9 cellular contexts compared by ENCODE assay signal in genomic region chr9:14346826-14347407, GRCh38. TPM values are rescaled to one million over a fixed set of nuclear protein-coding genes. Genes with fewer than 3 reads are reported as not detected.
DNase-seq lines count a peak whose midpoint lies in the region; ATAC-seq and TF ChIP-seq lines count a peak whose summit lies in the region.
"Had no signal": no experiment of that assay in that cellular context is flagged by ENCODE, and none has a peak within 500 bp of the region (broad histone marks: within the 10 kb centered on the region; RNA-seq: fewer than 3 reads in every experiment).

No MANE protein-coding gene starts in this region.

- peak overlapping the region; percentile 24 for H3K27ac Mint-ChIP-seq in activated CD8-positive, alpha-beta memory T cell treated with anti-CD3 and anti-CD28 coated beads, Interleukin-2, amount 10 ng/mL, durations not matched to agents 7 days and 5 days
- H3K27ac Mint-ChIP-seq in activated CD4-positive, alpha-beta T cell treated with anti-CD3 and anti-CD28 coated beads, Interleukin-2, amount 10 ng/mL, durations not matched to agents 24 days and 14 days, result no peak overlapping the region

- ATAC-seq in activated CD8-positive, alpha-beta memory T cell treated with anti-CD3 and anti-CD28 coated beads, Interleukin-2, amount 10 ng/mL, durations not matched to agents 7 days and 5 days, result no peak
- peak; percentile 2 to 19 (median 10) for ATAC-seq in heart left ventricle

- CTCF ChIA-PET in activated CD8-positive, alpha-beta memory T cell treated with anti-CD3 and anti-CD28 coated beads, Interleukin-2, amount 10 ng/mL, durations not matched to agents 7 days and 5 days (lab: Charles Lee), result no interaction called here

- WGBS in heart left ventricle, 4 donors, result 5 to 16% (median 10%) methylated on average over 34 to 37 of the region's 37 CpGs

- H3K4me1 Mint-ChIP-seq in activated CD8-positive, alpha-beta memory T cell treated with anti-CD3 and anti-CD28 coated beads, Interleukin-2, amount 10 ng/mL, durations not matched to agents 7 days and 5 days, result peaks cover 2% of the 10 kb centered on the region
- H3K4me1 Mint-ChIP-seq in activated CD4-positive, alpha-beta T cell treated with anti-CD3 and anti-CD28 coated beads, Interleukin-2, amount 10 ng/mL, durations not matched to agents 24 days and 14 days, result no peaks in the 10 kb centered on the region

- no peak for TF ChIP-seq POLR2A in heart left ventricle (IDR thresholded peaks at IDR 0.05)

- no peak overlapping the region for H3K4me3 Mint-ChIP-seq in activated CD8-positive, alpha-beta memory T cell treated with anti-CD3 and anti-CD28 coated beads, Interleukin-2, amount 10 ng/mL, durations not matched to agents 7 days and 5 days
- no peak overlapping the region for H3K4me3 Mint-ChIP-seq in activated CD4-positive, alpha-beta T cell treated with anti-CD3 and anti-CD28 coated beads, Interleukin-2, amount 10 ng/mL, durations not matched to agents 24 days and 14 days

- H3K27me3 ChIP-seq in heart left ventricle, result peaks cover 0 to 50% (median 0%) of the 10 kb centered on the region in 9 donors
- H3K27me3 ChIP-seq in osteoblast (ENCODE audit: insufficient read depth, low read length), result peaks cover 92% of the 10 kb centered on the region

- H3K27me3 Mint-ChIP-seq in activated CD8-positive, alpha-beta memory T cell treated with anti-CD3 and anti-CD28 coated beads, Interleukin-2, amount 10 ng/mL, durations not matched to agents 7 days and 5 days, result no peaks in the 10 kb centered on the region
- H3K27me3 Mint-ChIP-seq in activated CD4-positive, alpha-beta T cell treated with anti-CD3 and anti-CD28 coated beads, Interleukin-2, amount 10 ng/mL, durations not matched to agents 24 days and 14 days, result peaks cover 56% of the 10 kb centered on the region

- peak overlapping the region; percentile 72 for H2AFZ ChIP-seq in osteoblast (ENCODE audit: low read length)

- no peaks in the 10 kb centered on the region for H3K79me2 ChIP-seq in osteoblast (ENCODE audit: insufficient read depth, low read length)

- peak overlapping the region; percentile 84 for H3K4me2 ChIP-seq in osteoblast (ENCODE audit: insufficient read depth, low read length)

- peak overlapping the region; percentile 76 to 94 (median 87) for H3K27ac ChIP-seq in heart left ventricle
- H3K27ac ChIP-seq in osteoblast (ENCODE audit: low read depth, low read length), result no peak overlapping the region

- DNase-seq in activated CD8-positive, alpha-beta memory T cell treated with anti-CD3 and anti-CD28 coated beads, Interleukin-2, amount 10 ng/mL, durations not matched to agents 7 days and 5 days, result no peak
- no peak for DNase-seq in activated CD8-positive, alpha-beta memory T cell treated with anti-CD3 and anti-CD28 coated beads for 24 hours
- DNase-seq in heart left ventricle (peak in 4 of 5 donors; percentile 48 to 52 (median 48)), osteoblast (ENCODE audit: insufficient read length, low spot score, missing footprints) (no peak), DMS 273 (lab: John Stamatoyannopoulos, UW; ENCODE audit: unreplicated experiment) (no peak), SKM-1 (lab: John Stamatoyannopoulos, UW; ENCODE audit: unreplicated experiment) (no peak), NCI-H1417 treated with DMSO at 0.1 percent for 48 hours (lab: John Stamatoyannopoulos, UW) (no peak)
- no peak for DNase-seq in activated CD4-positive, alpha-beta T cell treated with anti-CD3 and anti-CD28 coated beads, Interleukin-2, amount 10 ng/mL, durations not matched to agents 24 days and 14 days
- DNase-seq: activated effector memory CD4-positive, alpha-beta T cell treated with anti-CD3 and anti-CD28 coated beads, Interleukin-2, amount 50 U/mL, for 16 hours had no signal

- H3K4me3 ChIP-seq in heart left ventricle, result peak overlapping the region; percentile 41 to 72 (median 59)
- H3K4me3 ChIP-seq in osteoblast (ENCODE audit: insufficient read depth, low read length), result peak overlapping the region; percentile 61

- H3K36me3 ChIP-seq in heart left ventricle, result no peaks in the 10 kb centered on the region
- no peaks in the 10 kb centered on the region for H3K36me3 ChIP-seq in osteoblast (ENCODE audit: insufficient read depth, low read length)

- peaks cover 4% of the 10 kb centered on the region for H3K36me3 Mint-ChIP-seq in activated CD8-positive, alpha-beta memory T cell treated with anti-CD3 and anti-CD28 coated beads, Interleukin-2, amount 10 ng/mL, durations not matched to agents 7 days and 5 days
- H3K36me3 Mint-ChIP-seq in activated CD4-positive, alpha-beta T cell treated with anti-CD3 and anti-CD28 coated beads, Interleukin-2, amount 10 ng/mL, durations not matched to agents 24 days and 14 days (ENCODE audit: low read depth), result no peaks in the 10 kb centered on the region

- intact Hi-C loops in heart left ventricle (cut with DNase I), result loop anchor here in 5 of 10 donors (5.0 to 10.0 kb wide), 8 partner anchors 35 to 772 kb away; partner anchors contain the start of gene NFIB (in 1 of the 5)
- intact Hi-C loops in activated CD4-positive, alpha-beta T cell treated with anti-CD3 and anti-CD28 coated beads, Interleukin-2, amount 10 ng/mL, durations not matched to agents 24 days and 14 days (cut with micrococcal nuclease), result no loop called here

- H3K4me1 ChIP-seq in heart left ventricle (peaks cover 7 to 73% (median 47%) of the 10 kb centered on the region in 12 donors), osteoblast (ENCODE audit: insufficient read depth, low read length) (peaks cover 12% of the 10 kb centered on the region)

- H3K9me3 Mint-ChIP-seq in activated CD8-positive, alpha-beta memory T cell treated with anti-CD3 and anti-CD28 coated beads, Interleukin-2, amount 10 ng/mL, durations not matched to agents 7 days and 5 days (ENCODE audit: low read depth), result no peaks in the 10 kb centered on the region
- H3K9me3 Mint-ChIP-seq in activated CD4-positive, alpha-beta T cell treated with anti-CD3 and anti-CD28 coated beads, Interleukin-2, amount 10 ng/mL, durations not matched to agents 24 days and 14 days, result no peaks in the 10 kb centered on the region

- no peaks in the 10 kb centered on the region for H4K20me1 ChIP-seq in osteoblast (ENCODE audit: insufficient read depth, low read length)

- no peak for TF ChIP-seq CTCF in heart left ventricle (IDR thresholded peaks at IDR 0.05)
- no peak for TF ChIP-seq CTCF in osteoblast (IDR thresholded peaks at IDR 0.05; ENCODE audit: extremely low read depth, low read depth, low read length)

- no peaks in the 10 kb centered on the region for H3K9me3 ChIP-seq in heart left ventricle
- H3K9me3 ChIP-seq in osteoblast (ENCODE audit: low read depth, low read length), result no peaks in the 10 kb centered on the region

RNA-seq across cellular contexts. Expression of gene NFIB, which starts 33.0 kb away (rescaled TPM):
- not detected for total RNA-seq in activated CD8-positive, alpha-beta memory T cell treated with anti-CD3 and anti-CD28 coated beads, Interleukin-2, amount 10 ng/mL, durations not matched to agents 7 days and 5 days
- 100 to 1,000 TPM in 5 of 9 donors, 10 to 100 TPM in 4; 80.9 to 148 (median 116) TPM for total RNA-seq in heart left ventricle
- 10 to 100 TPM; 24.5 to 36.3 TPM for polyA plus RNA-seq in heart left ventricle
- total RNA-seq in osteoblast, result 21.0 and 26.2 TPM in 2 replicates
- total RNA-seq in activated CD4-positive, alpha-beta T cell treated with anti-CD3 and anti-CD28 coated beads, Interleukin-2, amount 10 ng/mL, durations not matched to agents 24 days and 14 days, result not detected in 2 replicates

Comparison
In these comparisons a context has a peak if more than half of its experiments do, and no peak if none do; other contexts are left out.
1. DNase-seq: peak in heart left ventricle (4 of 5); none in activated CD8-positive, alpha-beta memory T cell treated with anti-CD3 and anti-CD28 coated beads, Interleukin-2, amount 10 ng/mL, durations not matched to agents 7 days and 5 days (single experiment), activated CD8-positive, alpha-beta memory T cell treated with anti-CD3 and anti-CD28 coated beads for 24 hours (single experiment), osteoblast (single experiment), DMS 273 (single experiment), activated CD4-positive, alpha-beta T cell treated with anti-CD3 and anti-CD28 coated beads, Interleukin-2, amount 10 ng/mL, durations not matched to agents 24 days and 14 days (single experiment), SKM-1 (single experiment) and NCI-H1417 treated with DMSO at 0.1 percent for 48 hours (single experiment).
2. RNA of gene NFIB, which starts 33.0 kb away (total RNA-seq): 80.9 to 148 TPM in heart left ventricle and 21.0 to 26.2 TPM in osteoblast; not detected in activated CD8-positive, alpha-beta memory T cell treated with anti-CD3 and anti-CD28 coated beads, Interleukin-2, amount 10 ng/mL, durations not matched to agents 7 days and 5 days and not detected in activated CD4-positive, alpha-beta T cell treated with anti-CD3 and anti-CD28 coated beads, Interleukin-2, amount 10 ng/mL, durations not matched to agents 24 days and 14 days; every median in the first group is over 10 times any median in the second.